ENCODE assay signal across 22 cellular contexts in genomic region chr1:107009286-107009685, GRCh38.
"Had no signal": no experiment of that assay in that cellular context is flagged by ENCODE, and none has a peak within 500 bp of the region (broad histone marks: within the 10 kb centered on the region; RNA-seq: fewer than 3 reads in every experiment).

No MANE protein-coding gene starts in this region.

- H3K27me3 Mint-ChIP-seq: memory B cell, progenitor cell of endocrine pancreas had no signal

- ATAC-seq: activated T-helper 17 cell treated with anti-CD3 and anti-CD28 coated beads, Interleukin-2, amount 50 U/mL, for 72 hours; foreskin keratinocyte; left ventricle myocardium superior; mucosa of descending colon; upper lobe of right lung had no signal

- H3K4me3 Mint-ChIP-seq: activated naive CD8-positive, alpha-beta T cell; activated T-helper 17 cell treated with anti-CD3 and anti-CD28 coated beads, Interleukin-2, amount 50 U/mL, for 72 hours; immature natural killer cell; memory B cell had no signal

- H3K27ac Mint-ChIP-seq: activated naive CD8-positive, alpha-beta T cell; activated T-helper 17 cell treated with anti-CD3 and anti-CD28 coated beads, Interleukin-2, amount 50 U/mL, for 72 hours; immature natural killer cell; memory B cell; progenitor cell of endocrine pancreas had no signal

- H3K36me3 Mint-ChIP-seq: activated naive CD8-positive, alpha-beta T cell; immature natural killer cell; memory B cell had no signal

- H3K4me1 Mint-ChIP-seq: activated T-helper 17 cell treated with anti-CD3 and anti-CD28 coated beads, Interleukin-2, amount 50 U/mL, for 72 hours; immature natural killer cell had no signal

- DNase-seq: activated CD4-positive, alpha-beta T cell treated with anti-CD3 and anti-CD28 coated beads for 1 hour; activated naive CD4-positive, alpha-beta T cell; activated T-cell treated with anti-CD3 and anti-CD28 coated beads, Interleukin-2, amount 50 U/mL, for 1 hour; adrenal gland; central memory CD4-positive, alpha-beta T cell; esophagus squamous epithelium; foreskin keratinocyte; glutamatergic neuron; immature natural killer cell; left ventricle myocardium superior; mucosa of descending colon; occipital lobe; spleen; stimulated activated CD4-positive, alpha-beta T cell treated with anti-CD3 and anti-CD28 coated beads, Interleukin-4, amount 100 ng/mL, for 24 hours; stimulated activated naive CD4-positive, alpha-beta T cell treated with Interleukin-2 at 50 U/mL for 16 hours; T-helper 9 cell; thyroid gland; upper lobe of right lung had no signal

- H3K9me3 Mint-ChIP-seq: activated T-helper 17 cell treated with anti-CD3 and anti-CD28 coated beads, Interleukin-2, amount 50 U/mL, for 72 hours; immature natural killer cell; memory B cell had no signal
